ENCODE assay signal across 15 cellular contexts in the genomic region with DNA sequence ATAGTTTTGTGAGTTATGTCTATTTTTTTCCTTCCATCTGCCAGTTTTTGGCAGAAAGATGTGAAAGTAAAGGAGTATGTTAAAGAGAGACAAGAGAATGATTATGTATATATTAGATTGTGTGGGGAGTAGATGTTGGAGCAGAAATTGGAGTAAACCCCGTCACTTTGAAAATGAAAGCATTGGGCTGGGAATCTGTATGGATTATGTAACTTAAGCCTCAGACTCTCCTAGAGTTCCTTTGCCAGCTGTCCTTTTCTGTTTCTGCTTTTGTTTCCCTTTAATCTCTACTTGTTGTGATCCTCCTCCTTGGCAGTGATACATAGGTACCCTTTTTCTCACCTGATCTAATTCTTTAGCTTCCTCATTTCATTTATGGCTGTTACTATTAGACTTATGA. TPM values are rescaled to one million over a fixed set of nuclear protein-coding genes. Genes with fewer than 3 reads are reported as not detected.
DNase-seq lines count a peak whose midpoint lies in the region; FAIRE-seq and TF ChIP-seq lines count a peak whose summit lies in the region.
"Had no signal": no experiment of that assay in that cellular context is flagged by ENCODE, and none has a peak within 500 bp of the region (broad histone marks: within the 10 kb centered on the region; RNA-seq: fewer than 3 reads in every experiment).

No MANE protein-coding gene starts in this region.

- H3K36me3 Mint-ChIP-seq in brain (peaks cover 68% of the 10 kb centered on the region), neural crest cell (ENCODE audit: low read depth) (peaks cover 50% of the 10 kb centered on the region), glutamatergic neuron (ENCODE audit: unreplicated experiment) (peaks cover 23% of the 10 kb centered on the region)

- no peak for DNase-seq in D721Med (ENCODE audit: insufficient read length, low spot score)
- DNase-seq in NCI-H524 treated with DMSO at 0.1 percent for 48 hours (lab: John Stamatoyannopoulos, UW), result peak; percentile 18
- DNase-seq in neural crest cell (ENCODE audit: low read depth, low spot score), result no peak
- DNase-seq in GF-D8 (lab: John Stamatoyannopoulos, UW), result no peak
- no peak for DNase-seq in glutamatergic neuron
- DNase-seq in NCI-H2227 treated with DMSO at 0.1 percent for 48 hours (lab: John Stamatoyannopoulos, UW), result no peak
- DNase-seq: Caco-2; CD4-positive, CD25-positive, alpha-beta regulatory T cell; DMS53; HCEC 1CT; NCI-H1417 treated with DMSO at 0.1 percent for 48 hours; NCI-H345; NCI-H748 treated with DMSO at 0.1 percent for 48 hours had no signal

- no peak for TF ChIP-seq CTCF in D721Med (IDR thresholded peaks at IDR 0.05; ENCODE audit: insufficient read depth, missing control alignments)
- TF ChIP-seq CTCF in brain (conservative IDR thresholded peaks at IDR 0.05), result no peak
- no peak for TF ChIP-seq CTCF in neural crest cell (conservative IDR thresholded peaks at IDR 0.05)
- no peak for TF ChIP-seq CTCF in glutamatergic neuron (IDR thresholded peaks at IDR 0.05; ENCODE audit: partially characterized antibody, unreplicated experiment)

- H3K27ac Mint-ChIP-seq in brain (peak overlapping the region in 3 of 5 experiments; percentile 5 to 15 (median 9)), neural crest cell (ENCODE audit: unreplicated experiment) (peak overlapping the region; percentile 17), glutamatergic neuron (ENCODE audit: unreplicated experiment) (no peak overlapping the region)
- H3K27ac Mint-ChIP-seq: B cell had no signal

- FAIRE-seq in D721Med (lab: Jason Lieb, UNC), result peak; percentile 96

- H3K9me3 Mint-ChIP-seq in brain (peaks cover 24 to 30% (median 26%) of the 10 kb centered on the region in 5 experiments), neural crest cell (peaks cover 18% of the 10 kb centered on the region), glutamatergic neuron (ENCODE audit: unreplicated experiment) (peaks cover 8% of the 10 kb centered on the region)

- H3K4me3 Mint-ChIP-seq in brain (no peak overlapping the region), neural crest cell (no peak overlapping the region), glutamatergic neuron (ENCODE audit: unreplicated experiment) (no peak overlapping the region)
- H3K4me3 Mint-ChIP-seq: B cell; CD4-positive, CD25-positive, alpha-beta regulatory T cell had no signal

- no peaks in the 10 kb centered on the region for H3K27me3 Mint-ChIP-seq in brain
- H3K27me3 Mint-ChIP-seq in neural crest cell (ENCODE audit: low read depth), result no peaks in the 10 kb centered on the region
- peaks cover 1% of the 10 kb centered on the region for H3K27me3 Mint-ChIP-seq in glutamatergic neuron (ENCODE audit: unreplicated experiment)
- H3K27me3 Mint-ChIP-seq: B cell; CD4-positive, CD25-positive, alpha-beta regulatory T cell had no signal

- peaks cover 4% of the 10 kb centered on the region for H3K4me1 Mint-ChIP-seq in brain
- H3K4me1 Mint-ChIP-seq in neural crest cell, result no peaks in the 10 kb centered on the region
- H3K4me1 Mint-ChIP-seq in glutamatergic neuron (ENCODE audit: low read depth, unreplicated experiment), result no peaks in the 10 kb centered on the region
- H3K4me1 Mint-ChIP-seq: B cell had no signal

RNA-seq across cellular contexts. Expression of a gene that starts 19.2 kb away (rescaled TPM):
- 1.7 TPM for polyA plus RNA-seq in brain (ENCODE audit: insufficient read depth, low read depth, low replicate concordance)
- total RNA-seq in neural crest cell, result 39.7 and 42.0 TPM in 2 replicates
- total RNA-seq in glutamatergic neuron (ENCODE audit: unreplicated experiment), result 12.0 TPM
